In the genomic region with DNA sequence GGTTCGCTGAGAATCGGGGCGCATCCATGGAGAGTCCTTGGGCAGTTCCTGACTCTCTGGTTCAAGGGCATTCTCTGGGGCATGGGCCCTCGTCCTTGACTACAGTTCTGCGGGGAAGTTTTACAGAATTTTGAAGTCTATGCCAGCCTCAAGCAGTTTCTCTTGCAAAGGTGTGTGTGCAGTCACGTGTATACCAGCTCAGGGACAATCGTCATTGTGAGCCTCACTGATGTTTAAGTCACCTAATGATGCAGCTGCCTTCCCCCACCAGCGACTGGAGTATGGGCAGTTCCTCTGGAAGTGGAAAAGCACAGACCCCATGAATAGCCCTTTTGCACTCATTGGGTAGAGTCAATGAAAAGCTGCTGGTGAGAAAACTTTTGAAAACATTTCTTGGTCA, we compare ENCODE assay signal across 12 cellular contexts. TPM values are rescaled to one million over a fixed set of nuclear protein-coding genes. Genes with fewer than 3 reads are reported as not detected.
A peak's percentile ranks its signal among the peaks of the same experiment; 100 is the strongest.
DNase-seq lines count a peak whose midpoint lies in the region; TF ChIP-seq lines count a peak whose summit lies in the region.
"Had no signal": no experiment of that assay in that cellular context is flagged by ENCODE, and none has a peak within 500 bp of the region (broad histone marks: within the 10 kb centered on the region; RNA-seq: fewer than 3 reads in every experiment).

No MANE protein-coding gene starts in this region.

- peaks cover 0 to 2% (median 0%) of the 10 kb centered on the region in 8 donors for H3K9me3 Mint-ChIP-seq in CD4-positive, alpha-beta memory T cell
- H3K9me3 Mint-ChIP-seq in HFFc6 = no peaks in the 10 kb centered on the region
- peaks cover 0 to 22% (median 3%) of the 10 kb centered on the region in 5 experiments for H3K9me3 Mint-ChIP-seq in brain
- H3K9me3 Mint-ChIP-seq in nephron progenitor cell = peaks cover 14% of the 10 kb centered on the region

- no peaks in the 10 kb centered on the region for H3K36me3 ChIP-seq in CD4-positive, alpha-beta memory T cell (ENCODE audit: insufficient read depth, low read length)
- H3K36me3 ChIP-seq: tibial nerve had no signal

- TF ChIP-seq CTCF in HFFc6 (IDR thresholded peaks at IDR 0.05) (no peak), brain (conservative IDR thresholded peaks at IDR 0.05) (no peak), nephron progenitor cell (IDR thresholded peaks at IDR 0.05) (no peak)

- H3K9me3 ChIP-seq in CD4-positive, alpha-beta memory T cell (ENCODE audit: control insufficient read depth in 1 of 2, low read length in 2 of 2) = no peaks in the 10 kb centered on the region

- no peaks in the 10 kb centered on the region for H3K36me3 Mint-ChIP-seq in CD4-positive, alpha-beta memory T cell
- no peaks in the 10 kb centered on the region for H3K36me3 Mint-ChIP-seq in HFFc6 (ENCODE audit: low read depth)
- no peaks in the 10 kb centered on the region for H3K36me3 Mint-ChIP-seq in brain
- H3K36me3 Mint-ChIP-seq in nephron progenitor cell (ENCODE audit: low read depth) = no peaks in the 10 kb centered on the region

- H3K27me3 Mint-ChIP-seq in CD4-positive, alpha-beta memory T cell = peaks cover 29% of the 10 kb centered on the region in 2 donors
- peaks cover 46% of the 10 kb centered on the region for H3K27me3 Mint-ChIP-seq in HFFc6 (ENCODE audit: insufficient read depth)
- H3K27me3 Mint-ChIP-seq in brain = peaks cover 66% of the 10 kb centered on the region
- H3K27me3 Mint-ChIP-seq in nephron progenitor cell (ENCODE audit: low read depth, poor library complexity) = peaks cover 70% of the 10 kb centered on the region

- no peak for DNase-seq in CD4-positive, alpha-beta memory T cell
- no peak for DNase-seq in HFFc6
- DNase-seq in nephron progenitor cell = no peak
- no peak for DNase-seq in EL
- DNase-seq in NCI-H774 (lab: John Stamatoyannopoulos, UW) = no peak
- DNase-seq in DMS53 (lab: John Stamatoyannopoulos, UW) = no peak
- no peak for DNase-seq in activated CD8-positive, alpha-beta memory T cell treated with anti-CD3 and anti-CD28 coated beads, Interleukin-2, amount 50 U/mL, for 4 hours
- DNase-seq: activated naive CD4-positive, alpha-beta T cell; DMS153; NCI-H446 treated with DMSO at 0.1 percent for 48 hours had no signal

- CTCF ChIA-PET in CD4-positive, alpha-beta memory T cell (lab: Charles Lee; ENCODE audit: partially characterized antibody) = no interaction called here

- peaks cover 5% of the 10 kb centered on the region for H3K27me3 ChIP-seq in CD4-positive, alpha-beta memory T cell (ENCODE audit: insufficient read depth, low read length)

- H3K4me3 Mint-ChIP-seq in CD4-positive, alpha-beta memory T cell = peak overlapping the region; percentile 77 to 90 (median 84)
- H3K4me3 Mint-ChIP-seq in HFFc6 (peak overlapping the region; percentile 65; the same call in 1 of the 2 replicates), brain (peak overlapping the region; percentile 79 to 87 (median 85)), nephron progenitor cell (peak overlapping the region; percentile 90)

- H3K27ac Mint-ChIP-seq in CD4-positive, alpha-beta memory T cell = no peak overlapping the region
- H3K27ac Mint-ChIP-seq in HFFc6 (no peak overlapping the region), brain (peak overlapping the region in 1 of 5 experiments; percentile 47), nephron progenitor cell (no peak overlapping the region)

- intact Hi-C loops in CD4-positive, alpha-beta memory T cell (cut with micrococcal nuclease) = no loop called here

- H3K4me1 Mint-ChIP-seq in CD4-positive, alpha-beta memory T cell = peaks cover 7 to 18% (median 12%) of the 10 kb centered on the region in 4 donors
- H3K4me1 Mint-ChIP-seq in HFFc6 (ENCODE audit: low read depth) (no peaks in the 10 kb centered on the region), brain (peaks cover 24% of the 10 kb centered on the region), nephron progenitor cell (peaks cover 42% of the 10 kb centered on the region)

- H3K4me3 ChIP-seq in CD4-positive, alpha-beta memory T cell (ENCODE audit: low read length in 2 of 2) = no peak overlapping the region

- POLR2A ChIA-PET in CD4-positive, alpha-beta memory T cell (lab: Charles Lee; ENCODE audit: partially characterized antibody) = interaction anchor here (1.2 kb wide), 1 partner anchor 17 kb away, joined by 3 read pairs; no protein-coding TSS in a partner anchor

- peaks cover 7% of the 10 kb centered on the region for H3K4me1 ChIP-seq in CD4-positive, alpha-beta memory T cell (ENCODE audit: insufficient read depth, low read length)

- no peak overlapping the region for H3K27ac ChIP-seq in CD4-positive, alpha-beta memory T cell (ENCODE audit: low read depth, low read length)

RNA-seq across cellular contexts. Expression of gene PLCG2, which starts 1.3 kb away (rescaled TPM):
- total RNA-seq in CD4-positive, alpha-beta memory T cell = 1 to 10 TPM; 2.3 to 2.4 TPM
- polyA plus RNA-seq in CD4-positive, alpha-beta memory T cell = 1 to 10 TPM in 1 of 2 donors, under 1 TPM in 1; 0.63 to 1.8 TPM
- total RNA-seq in HFFc6 (2021; fragmentation: NEBNext Ultra II Directional; extraction: Animal tissue kit (Norgen Biotek cat#: 25700)) = under 1 TPM; 0.14 to 0.61 (median 0.27) TPM
- polyA plus RNA-seq in brain (ENCODE audit: insufficient read depth, low read depth, low replicate concordance) = 6.8 TPM
